8 cellular contexts compared by ENCODE assay signal in genomic region chr19:14402298-14402697, GRCh38. TPM values are rescaled to one million over a fixed set of nuclear protein-coding genes. Genes with fewer than 3 reads are reported as not detected.
DNase-seq lines count a peak whose midpoint lies in the region; ATAC-seq and TF ChIP-seq lines count a peak whose summit lies in the region.
"Not testable (repeated sequence)": the region's sequence is repeated elsewhere in the genome, so short reads cannot be mapped to it uniquely, and the experiment has no call there.

No MANE protein-coding gene starts in this region.

- H3K27ac ChIP-seq in SJSA1 = peak overlapping the region; percentile 26; the same call in 1 of the 2 replicates
- peak overlapping the region; percentile 27 for H3K27ac ChIP-seq in left ventricle myocardium inferior (replicated peaks)
- peak overlapping the region in 4 of 5 donors; percentile 30 to 53 (median 44) for H3K27ac ChIP-seq in stomach

- not testable (repeated sequence) for TF ChIP-seq CTCF in BJ (IDR thresholded peaks at IDR 0.05; ENCODE audit: insufficient read depth, low read depth, low read length); left ventricle myocardium inferior (IDR thresholded peaks at IDR 0.05; ENCODE audit: borderline replicate concordance); natural killer cell (IDR thresholded peaks at IDR 0.05); stomach (IDR thresholded peaks at IDR 0.05)

- H3K4me1 Mint-ChIP-seq in activated naive CD8-positive, alpha-beta T cell treated with anti-CD3 and anti-CD28 coated beads, Interleukin-2, amount 50 U/mL, for 24 hours = peaks cover 13% of the 10 kb centered on the region
- peaks cover 29 to 48% of the 10 kb centered on the region in 2 donors for H3K4me1 Mint-ChIP-seq in natural killer cell

- not testable (repeated sequence) for ATAC-seq in activated naive CD8-positive, alpha-beta T cell treated with anti-CD3 and anti-CD28 coated beads, Interleukin-2, amount 50 U/mL, for 24 hours; natural killer cell

- H3K4me3 Mint-ChIP-seq in activated naive CD8-positive, alpha-beta T cell treated with anti-CD3 and anti-CD28 coated beads, Interleukin-2, amount 50 U/mL, for 24 hours = not testable (repeated sequence)
- H3K4me3 Mint-ChIP-seq in natural killer cell = peak overlapping the region; percentile 45

- not testable (repeated sequence) for H3K27me3 ChIP-seq in BJ (ENCODE audit: control insufficient read depth, insufficient read depth, low read length); SJSA1 (replicated peaks); left ventricle myocardium inferior (ENCODE audit: low read depth); stomach

- peak; percentile 20 for DNase-seq in BJ (ENCODE audit: low read depth)
- peak; percentile 86 for DNase-seq in HT1080 (ENCODE audit: low read depth)
- peak; percentile 50 to 80 for DNase-seq in SJSA1 (ENCODE audit: low read depth in 1 of 2, low spot score in 2 of 2)
- DNase-seq in activated naive CD8-positive, alpha-beta T cell treated with anti-CD3 and anti-CD28 coated beads, Interleukin-2, amount 50 U/mL, for 24 hours = not testable (repeated sequence)
- peak; percentile 39 to 73 for DNase-seq in erythroblast (lab: John Stamatoyannopoulos, UW)
- peak; percentile 53 for DNase-seq in left ventricle myocardium inferior
- DNase-seq in natural killer cell = peak; percentile 38
- peak; percentile 43 for DNase-seq in stomach

- POLR2A ChIA-PET in BJ (lab: Charles Lee) = interaction anchor here (0.6 kb wide), 1 partner anchor 106 kb away, joined by 6 read pairs; no protein-coding TSS in a partner anchor

- not testable (repeated sequence) for H3K9me3 Mint-ChIP-seq in activated naive CD8-positive, alpha-beta T cell treated with anti-CD3 and anti-CD28 coated beads, Interleukin-2, amount 50 U/mL, for 24 hours; natural killer cell

- H3K9me3 ChIP-seq in SJSA1 (replicated peaks); left ventricle myocardium inferior (replicated peaks); stomach: not testable (repeated sequence)

- WGBS in stomach, 5 donors = 60 to 80% (median 65%) methylated on average over 10 to 14 of the region's 14 CpGs

- H3K27ac Mint-ChIP-seq in activated naive CD8-positive, alpha-beta T cell treated with anti-CD3 and anti-CD28 coated beads, Interleukin-2, amount 50 U/mL, for 24 hours = peak overlapping the region; percentile 29
- peak overlapping the region; percentile 87 to 92 for H3K27ac Mint-ChIP-seq in natural killer cell

- H3K4me1 ChIP-seq in SJSA1 (replicated peaks) = not testable (repeated sequence)
- H3K4me1 ChIP-seq in left ventricle myocardium inferior = peaks cover 12% of the 10 kb centered on the region
- peaks cover 4 to 24% (median 18%) of the 10 kb centered on the region in 4 donors for H3K4me1 ChIP-seq in stomach

- H3K4me3 ChIP-seq in BJ (ENCODE audit: low read depth, low read length); SJSA1; left ventricle myocardium inferior; stomach: not testable (repeated sequence)

- intact Hi-C loops in left ventricle myocardium inferior (cut with micrococcal nuclease); natural killer cell (cut with micrococcal nuclease); stomach (cut with DNase I; ENCODE audit: low total_unique reads): not testable (repeated sequence)

- peaks cover 63% of the 10 kb centered on the region for H3K36me3 Mint-ChIP-seq in activated naive CD8-positive, alpha-beta T cell treated with anti-CD3 and anti-CD28 coated beads, Interleukin-2, amount 50 U/mL, for 24 hours (ENCODE audit: low read depth)
- H3K36me3 Mint-ChIP-seq in natural killer cell = not testable (repeated sequence)

- CTCF ChIA-PET in BJ (lab: Yijun Ruan, JAX) = interaction anchor here (0.6 to 1.3 kb wide), 3 partner anchors 54 to 328 kb away, joined by 3 to 4 read pairs (median 3); no protein-coding TSS in a partner anchor

- TF ChIP-seq EP300 in stomach (IDR thresholded peaks at IDR 0.05) = not testable (repeated sequence)

- H3K36me3 ChIP-seq in BJ (ENCODE audit: control insufficient read depth, insufficient read depth, low read length) = peaks cover 22% of the 10 kb centered on the region
- H3K36me3 ChIP-seq in SJSA1 = peaks cover 71% of the 10 kb centered on the region
- peaks cover 80% of the 10 kb centered on the region for H3K36me3 ChIP-seq in left ventricle myocardium inferior
- H3K36me3 ChIP-seq in stomach = peaks cover 51 to 92% (median 89%) of the 10 kb centered on the region in 4 donors

- H3K27me3 Mint-ChIP-seq in activated naive CD8-positive, alpha-beta T cell treated with anti-CD3 and anti-CD28 coated beads, Interleukin-2, amount 50 U/mL, for 24 hours; natural killer cell (ENCODE audit: low read depth in 2 of 2): not testable (repeated sequence)

- TF ChIP-seq POLR2A in erythroblast (IDR thresholded peaks at IDR 0.05; ENCODE audit: low read length); stomach (IDR thresholded peaks at IDR 0.05): not testable (repeated sequence)

RNA-seq across cellular contexts. Expression of gene DDX39A, which starts 16.8 kb away (rescaled TPM):
- polyA plus RNA-seq in BJ (2011; rRNA removed) (37.9 and 64.0 TPM in 2 replicates), stomach (100 to 1,000 TPM in 2 of 3 donors, 10 to 100 TPM in 1; 68.3 to 136 (median 114) TPM)
- 28.6 and 32.7 TPM in 2 replicates for polyA minus RNA-seq in BJ (2011; rRNA and poly(A)+ RNA removed)
- total RNA-seq in HT1080 (2014; rRNA removed; shearing (Covaris generic)) = 264 and 265 TPM in 2 replicates
- polyA plus RNA-seq in HT1080 (2015; cell fraction: cytosol; rRNA removed) = 112 and 125 TPM in 2 replicates
- polyA plus RNA-seq in HT1080 (2015; cell fraction: nucleus; rRNA removed) = 351 and 364 TPM in 2 replicates
- total RNA-seq in SJSA1 (2014; rRNA removed; shearing (Covaris generic)) = 222 and 278 TPM in 2 replicates
- total RNA-seq in left ventricle myocardium inferior (33.4 TPM), natural killer cell (100 to 1,000 TPM; 397 to 569 (median 557) TPM), stomach (100 to 1,000 TPM in 3 of 5 donors, 10 to 100 TPM in 2; 37.1 to 298 (median 107) TPM)

RNA-seq across cellular contexts. Expression of gene ADGRE5, which starts 21.1 kb away (rescaled TPM):
- polyA plus RNA-seq in BJ (2011; rRNA removed) (27.1 and 64.4 TPM in 2 replicates), stomach (10 to 100 TPM; 11.4 to 26.5 (median 12.1) TPM)
- polyA minus RNA-seq in BJ (2011; rRNA and poly(A)+ RNA removed) = 30.7 and 36.9 TPM in 2 replicates
- total RNA-seq in HT1080 (2014; rRNA removed; shearing (Covaris generic)) = 11.8 and 14.5 TPM in 2 replicates
- polyA plus RNA-seq in HT1080 (2015; cell fraction: cytosol; rRNA removed) = 31.2 and 31.5 TPM in 2 replicates
- polyA plus RNA-seq in HT1080 (2015; cell fraction: nucleus; rRNA removed) = 119 and 128 TPM in 2 replicates
- total RNA-seq in SJSA1 (2014; rRNA removed; shearing (Covaris generic)) = 25.6 and 46.7 TPM in 2 replicates
- total RNA-seq in left ventricle myocardium inferior (32.7 TPM), natural killer cell (1,000 to 10,000 TPM; 1,036 to 1,703 (median 1,382) TPM), stomach (100 to 1,000 TPM in 1 of 5 donors, 10 to 100 TPM in 4; 12.3 to 128 (median 52.5) TPM)

RNA-seq across cellular contexts. Expression of gene PKN1, which starts 30.8 kb away (rescaled TPM):
- 73.5 and 117 TPM in 2 replicates for polyA plus RNA-seq in BJ (2011; rRNA removed)
- 102 and 151 TPM in 2 replicates for polyA minus RNA-seq in BJ (2011; rRNA and poly(A)+ RNA removed)
- total RNA-seq in HT1080 (2014; rRNA removed; shearing (Covaris generic)) = 109 and 158 TPM in 2 replicates
- polyA plus RNA-seq in HT1080 (2015; cell fraction: cytosol; rRNA removed) = 135 and 150 TPM in 2 replicates
- polyA plus RNA-seq in HT1080 (2015; cell fraction: nucleus; rRNA removed) = 91.8 and 97.7 TPM in 2 replicates
- total RNA-seq in SJSA1 (2014; rRNA removed; shearing (Covaris generic)) = 75.2 and 79.7 TPM in 2 replicates
- total RNA-seq in left ventricle myocardium inferior = 129 TPM
- total RNA-seq in natural killer cell = 100 to 1,000 TPM; 323 to 351 (median 350) TPM
- 100 to 1,000 TPM in 2 of 5 donors, 10 to 100 TPM in 3; 44.2 to 268 (median 90.4) TPM for total RNA-seq in stomach
- 10 to 100 TPM; 42.0 to 95.6 (median 85.4) TPM for polyA plus RNA-seq in stomach

Comparison
In these comparisons a context has a peak if more than half of its experiments do, and no peak if none do; other contexts are left out.
1. RNA of gene ADGRE5, which starts 21.1 kb away (total RNA-seq): 1,036 to 1,703 TPM in natural killer cell; 12.3 to 128 TPM in stomach, 25.6 to 46.7 TPM in SJSA1, 32.7 TPM in left ventricle myocardium inferior (single experiment) and 11.8 to 14.5 TPM in HT1080; every median in the first group is over 4 times any median in the second.
2. Peak in every context shown above with its lines, with median percentiles within 50 percentile points of each other: H3K27ac ChIP-seq.